32 cellular contexts compared by ENCODE assay signal in genomic region chr18:45133246-45133645, GRCh38.
"Had no signal": no experiment of that assay in that cellular context is flagged by ENCODE, and none has a peak within 500 bp of the region (broad histone marks: within the 10 kb centered on the region; RNA-seq: fewer than 3 reads in every experiment).

No MANE protein-coding gene starts in this region.

- H3K36me3 ChIP-seq: neutrophil, ovary, right lobe of liver, sigmoid colon, stomach, suprapubic skin, tibial artery, transverse colon, upper lobe of right lung, uterus had no signal

- H2AFZ ChIP-seq: parathyroid adenoma had no signal

- H3K27me3 ChIP-seq: neutrophil, ovary, right lobe of liver, sigmoid colon, stomach, suprapubic skin, testis, tibial artery, transverse colon, upper lobe of right lung, uterus had no signal

- H3K4me1 Mint-ChIP-seq: nephron progenitor cell had no signal

- H3K4me3 Mint-ChIP-seq: naive thymus-derived CD8-positive, alpha-beta T cell; natural killer cell treated with Interleukin-12 subunit alpha and Interleukin-12 subunit beta and Interleukin-15 and Interleukin-18, amount 100 ng/mL, for 72 hours; nephron progenitor cell; neural crest cell; stimulated activated effector memory CD8-positive, alpha-beta T cell treated with anti-CD3 and anti-CD28 coated beads, Interleukin-12 subunit alpha, Interleukin-12 subunit beta, amount 100 ng/mL, for 72 hours; stimulated activated naive B cell treated with anti-CD40 and anti-IgM and Interleukin-4, amounts not matched to agents 10 μg/mL and 1 μg/mL and 100 μg/mL, for 72 hours; stimulated activated naive CD8-positive, alpha-beta T cell treated with anti-CD3 and anti-CD28 coated beads, Interleukin-15, Interleukin-2, amounts not matched to agents 100 ng/mL and 50 ng/mL, for 24 hours; type B pancreatic cell had no signal

- H3K36me3 Mint-ChIP-seq: naive thymus-derived CD8-positive, alpha-beta T cell; stimulated activated effector memory CD8-positive, alpha-beta T cell treated with anti-CD3 and anti-CD28 coated beads, Interleukin-12 subunit alpha, Interleukin-12 subunit beta, amount 100 ng/mL, for 72 hours; stimulated activated naive B cell treated with anti-CD40 and anti-IgM and Interleukin-4, amounts not matched to agents 10 μg/mL and 1 μg/mL and 100 μg/mL, for 72 hours; type B pancreatic cell had no signal

- H3K9ac ChIP-seq: parathyroid adenoma had no signal

- H3K4me1 ChIP-seq: parathyroid adenoma, psoas muscle, right lobe of liver, sigmoid colon, stomach, suprapubic skin, testis, tibial artery, transverse colon, upper lobe of right lung, uterus had no signal

- H3K79me2 ChIP-seq: parathyroid adenoma had no signal

- H3K9me3 Mint-ChIP-seq: nephron progenitor cell; neural crest cell; stimulated activated effector memory CD8-positive, alpha-beta T cell treated with anti-CD3 and anti-CD28 coated beads, Interleukin-12 subunit alpha, Interleukin-12 subunit beta, amount 100 ng/mL, for 72 hours; stimulated activated naive B cell treated with anti-CD40 and anti-IgM and Interleukin-4, amounts not matched to agents 10 μg/mL and 1 μg/mL and 100 μg/mL, for 72 hours; stimulated activated naive CD8-positive, alpha-beta T cell treated with anti-CD3 and anti-CD28 coated beads, Interleukin-15, Interleukin-2, amounts not matched to agents 100 ng/mL and 50 ng/mL, for 24 hours had no signal

- H3K27ac Mint-ChIP-seq: naive thymus-derived CD8-positive, alpha-beta T cell; natural killer cell treated with Interleukin-12 subunit alpha and Interleukin-12 subunit beta and Interleukin-15 and Interleukin-18, amount 100 ng/mL, for 72 hours; nephron progenitor cell; progenitor cell of endocrine pancreas; stimulated activated effector memory CD8-positive, alpha-beta T cell treated with anti-CD3 and anti-CD28 coated beads, Interleukin-12 subunit alpha, Interleukin-12 subunit beta, amount 100 ng/mL, for 72 hours; stimulated activated naive B cell treated with anti-CD40 and anti-IgM and Interleukin-4, amounts not matched to agents 10 μg/mL and 1 μg/mL and 100 μg/mL, for 72 hours; stimulated activated naive CD8-positive, alpha-beta T cell treated with anti-CD3 and anti-CD28 coated beads, Interleukin-15, Interleukin-2, amounts not matched to agents 100 ng/mL and 50 ng/mL, for 24 hours; type B pancreatic cell had no signal

- FAIRE-seq: small intestine had no signal

- H3K9me3 ChIP-seq: neutrophil, ovary, psoas muscle, right lobe of liver, sigmoid colon, stomach, suprapubic skin, testis, tibial artery, transverse colon, upper lobe of right lung, uterus had no signal

- DNase-seq: naive thymus-derived CD8-positive, alpha-beta T cell; nephron progenitor cell; nucleus accumbens; ovary; posterior cingulate gyrus; psoas muscle; right cardiac atrium; right lobe of liver; sigmoid colon; small intestine; stimulated activated CD4-positive, alpha-beta T cell treated with anti-CD3 and anti-CD28 coated beads, Interleukin-15, amount 100 ng/mL, for 24 hours; stimulated activated CD4-positive, alpha-beta T cell treated with anti-CD3 and anti-CD28 coated beads, Interleukin-2, amount 100 ng/mL, for 24 hours; stimulated activated CD4-positive, alpha-beta T cell treated with anti-CD3 and anti-CD28 coated beads, Interleukin-2, amount 100 ng/mL, for 48 hours; stimulated activated CD4-positive, alpha-beta T cell treated with anti-CD3 and anti-CD28 coated beads, Interleukin-4, amount 100 ng/mL, for 24 hours; stimulated activated naive B cell treated with anti-CD40 and anti-IgM and Interleukin-4, amounts not matched to agents 10 μg/mL and 1 μg/mL and 100 μg/mL, for 72 hours; stimulated activated naive CD4-positive, alpha-beta T cell treated with Interleukin-2 at 50 U/mL for 16 hours; stomach; substantia nigra; testis; tibial artery; transverse colon; upper lobe of right lung; uterus had no signal

- H3K4me3 ChIP-seq: ovary, psoas muscle, right lobe of liver, sigmoid colon, stomach, suprapubic skin, testis, tibial artery, transverse colon, upper lobe of right lung, uterus had no signal

- H3K27ac ChIP-seq: neutrophil, ovary, parathyroid adenoma, psoas muscle, right lobe of liver, sigmoid colon, stomach, suprapubic skin, testis, tibial artery, transverse colon, upper lobe of right lung, uterus had no signal

- ATAC-seq: naive thymus-derived CD8-positive, alpha-beta T cell; natural killer cell treated with Interleukin-12 subunit alpha and Interleukin-12 subunit beta and Interleukin-15 and Interleukin-18, amount 100 ng/mL, for 72 hours; psoas muscle; right cardiac atrium; right lobe of liver; stimulated activated effector memory CD8-positive, alpha-beta T cell treated with anti-CD3 and anti-CD28 coated beads, Interleukin-12 subunit alpha, Interleukin-12 subunit beta, amount 100 ng/mL, for 72 hours; stimulated activated naive B cell treated with anti-CD40 and anti-IgM and Interleukin-4, amounts not matched to agents 10 μg/mL and 1 μg/mL and 100 μg/mL, for 72 hours; upper lobe of right lung had no signal
